16 cellular contexts compared by ENCODE assay signal in the genomic region with DNA sequence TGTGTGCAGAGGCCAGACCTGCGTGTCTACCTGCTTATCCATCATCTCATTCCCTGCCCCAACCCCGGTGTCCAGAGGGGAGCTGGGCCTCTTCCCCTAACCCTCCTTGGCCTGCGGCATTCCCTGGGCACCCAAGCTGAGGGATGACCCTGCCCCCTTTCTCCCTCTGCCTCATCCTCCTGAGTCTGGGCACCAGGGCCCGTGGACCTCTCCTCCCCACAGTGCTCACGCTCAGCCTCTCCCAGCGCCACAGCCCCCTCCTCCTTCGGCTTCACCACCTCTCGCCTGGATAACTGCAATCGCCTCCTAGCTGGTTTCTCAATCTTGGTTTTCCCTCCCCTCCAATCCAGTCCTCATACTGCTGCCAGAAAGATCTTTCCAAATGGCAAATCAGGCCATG. TPM values are rescaled to one million over a fixed set of nuclear protein-coding genes. Genes with fewer than 3 reads are reported as not detected.
DNase-seq lines count a peak whose midpoint lies in the region; ATAC-seq and TF ChIP-seq lines count a peak whose summit lies in the region.
"Had no signal": no experiment of that assay in that cellular context is flagged by ENCODE, and none has a peak within 500 bp of the region (broad histone marks: within the 10 kb centered on the region; RNA-seq: fewer than 3 reads in every experiment).

No MANE protein-coding gene starts in this region.

- CTCF ChIA-PET in CD4-positive, alpha-beta memory T cell (lab: Charles Lee; ENCODE audit: partially characterized antibody), result interaction anchor here (0.7 to 3.9 kb wide), 6 partner anchors 10 to 99 kb away, joined by 3 to 19 read pairs (median 3); no protein-coding TSS in a partner anchor

- peaks cover 16 to 25% (median 20%) of the 10 kb centered on the region in 4 donors for H3K4me1 Mint-ChIP-seq in CD4-positive, alpha-beta memory T cell
- peaks cover 25% of the 10 kb centered on the region for H3K4me1 Mint-ChIP-seq in T-helper 17 cell

- TF ChIP-seq CTCF in omental fat pad (IDR thresholded peaks at IDR 0.05), result no peak

- no peaks in the 10 kb centered on the region for H3K36me3 Mint-ChIP-seq in CD4-positive, alpha-beta memory T cell
- no peaks in the 10 kb centered on the region for H3K36me3 Mint-ChIP-seq in T-helper 17 cell (ENCODE audit: low read depth)

- POLR2A ChIA-PET in CD4-positive, alpha-beta memory T cell (lab: Charles Lee; ENCODE audit: partially characterized antibody), result interaction anchor here (1.0 to 2.9 kb wide), 7 partner anchors 11 to 99 kb away, joined by 3 to 21 read pairs (median 9); no protein-coding TSS in a partner anchor

- H3K36me3 ChIP-seq in CD4-positive, alpha-beta memory T cell (ENCODE audit: insufficient read depth, low read length), result no peaks in the 10 kb centered on the region

- no peak overlapping the region for H3K4me3 ChIP-seq in CD4-positive, alpha-beta memory T cell (ENCODE audit: low read length in 2 of 2)
- H3K4me3 ChIP-seq: K562 had no signal

- no peak overlapping the region for H3K27ac ChIP-seq in CD4-positive, alpha-beta memory T cell (ENCODE audit: low read depth, low read length)
- H3K27ac ChIP-seq: RWPE1 had no signal

- peaks cover 15% of the 10 kb centered on the region for H3K4me1 ChIP-seq in CD4-positive, alpha-beta memory T cell (ENCODE audit: insufficient read depth, low read length)

- H3K9me3 Mint-ChIP-seq in CD4-positive, alpha-beta memory T cell, result no peaks in the 10 kb centered on the region

- H3K27ac Mint-ChIP-seq in CD4-positive, alpha-beta memory T cell, result peak overlapping the region in 4 of 7 donors; percentile 20 to 88 (median 80)
- H3K27ac Mint-ChIP-seq in T-helper 17 cell, result peak overlapping the region; percentile 87

- H3K27me3 Mint-ChIP-seq in CD4-positive, alpha-beta memory T cell, result no peaks in the 10 kb centered on the region
- H3K27me3 Mint-ChIP-seq in T-helper 17 cell, result no peaks in the 10 kb centered on the region

- no peaks in the 10 kb centered on the region for H3K27me3 ChIP-seq in CD4-positive, alpha-beta memory T cell (ENCODE audit: insufficient read depth, low read length)

- intact Hi-C loops in CD4-positive, alpha-beta memory T cell (cut with micrococcal nuclease), result no loop called here

- no peaks in the 10 kb centered on the region for H3K9me3 ChIP-seq in CD4-positive, alpha-beta memory T cell (ENCODE audit: control insufficient read depth in 1 of 2, low read length in 2 of 2)
- no peaks in the 10 kb centered on the region for H3K9me3 ChIP-seq in T-helper 17 cell (ENCODE audit: control insufficient read depth, low read length, poor library complexity, severe bottlenecking)

- DNase-seq in CD4-positive, alpha-beta memory T cell, result no peak
- DNase-seq in T-helper 17 cell (no peak), fibroblast of gingiva (ENCODE audit: low read depth) (peak; percentile 35), omental fat pad (ENCODE audit: low spot score) (no peak), MV-4-11 (lab: John Stamatoyannopoulos, UW) (no peak), NCI-H146 (lab: John Stamatoyannopoulos, UW) (no peak), hepatic stellate cell (ENCODE audit: low spot score) (no peak)
- DNase-seq: Calu3; NCI-H1417 treated with DMSO at 0.1 percent for 48 hours; NCI-H2029; NCI-H2171; NCI-H446; NCI-H69; NK-92 treated with Interleukin-12 subunit alpha and Interleukin-12 subunit beta, amount 100 ng/mL, for 24 hours had no signal

- ATAC-seq in T-helper 17 cell (no peak), omental fat pad (ENCODE audit: low FRiP score) (peak; percentile 38)
- ATAC-seq: K562 had no signal

- no peak overlapping the region for H3K4me3 Mint-ChIP-seq in CD4-positive, alpha-beta memory T cell
- no peak overlapping the region for H3K4me3 Mint-ChIP-seq in T-helper 17 cell

RNA-seq across cellular contexts. Expression of a gene that starts 16.3 kb away (rescaled TPM):
- total RNA-seq in CD4-positive, alpha-beta memory T cell, result 10 to 100 TPM; 36.6 to 37.7 TPM
- polyA plus RNA-seq in CD4-positive, alpha-beta memory T cell, result 1 to 10 TPM; 1.2 to 3.8 TPM
- total RNA-seq in T-helper 17 cell, result 10 to 100 TPM; 41.9 to 51.7 TPM
- 10 to 100 TPM; 31.1 to 70.0 (median 34.4) TPM for total RNA-seq in omental fat pad
